17 cellular contexts compared by ENCODE assay signal in the genomic region with DNA sequence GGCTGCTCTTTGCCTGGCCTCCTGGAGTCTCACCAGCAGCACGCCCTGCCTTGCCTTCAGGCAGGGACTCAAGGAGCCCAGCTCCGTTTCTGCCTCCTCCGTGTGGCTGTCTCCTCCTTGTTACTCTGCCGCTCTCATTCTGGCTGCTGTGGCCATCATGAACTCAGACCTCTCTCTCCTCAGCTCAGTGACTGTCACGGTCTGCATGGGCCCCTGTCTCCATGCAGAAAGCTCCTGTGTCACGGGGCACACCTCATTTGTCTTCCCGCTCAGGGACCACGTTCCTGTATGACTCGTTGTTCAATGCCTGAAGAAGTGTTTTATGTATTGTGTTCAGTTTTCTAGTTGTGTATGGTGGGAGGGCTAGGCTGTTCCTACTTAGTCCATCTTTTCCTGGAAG.
"Had no signal": no experiment of that assay in that cellular context is flagged by ENCODE, and none has a peak within 500 bp of the region (broad histone marks: within the 10 kb centered on the region; RNA-seq: fewer than 3 reads in every experiment).

No MANE protein-coding gene starts in this region.

- H3K27ac Mint-ChIP-seq: activated CD8-positive, alpha-beta T cell treated with anti-CD3 and anti-CD28 coated beads, Interleukin-2, amount 10 ng/mL, durations not matched to agents 7 days and 5 days; activated T-cell treated with anti-CD3 and anti-CD28 coated beads, Interleukin-2, amount 50 U/mL, for 24 hours; stimulated activated memory B cell treated with anti-CD40 and anti-IgM and Interleukin-4, amounts not matched to agents 10 μg/mL and 1 μg/mL and 100 μg/mL, for 72 hours had no signal

- DNase-seq: activated CD4-positive, alpha-beta T cell treated with anti-CD3 and anti-CD28 coated beads for 48 hours; activated CD4-positive, CD25-positive, alpha-beta regulatory T cell; activated CD8-positive, alpha-beta T cell treated with anti-CD3 and anti-CD28 coated beads, Interleukin-2, amount 10 ng/mL, durations not matched to agents 7 days and 5 days; activated naive CD4-positive, alpha-beta T cell treated with anti-CD3 and anti-CD28 coated beads, Interleukin-2, amount 50 U/mL, for 16 hours; activated T-cell treated with anti-CD3 and anti-CD28 coated beads, Interleukin-2, amount 50 U/mL, for 24 hours; effector CD4-positive, alpha-beta T cell; head of caudate nucleus; kidney; left ventricle myocardium superior; ovary; psoas muscle; right lobe of liver; stimulated activated CD4-positive, alpha-beta T cell treated with anti-CD3 and anti-CD28 coated beads, Interleukin-4, amount 100 ng/mL, for 4 hours; T-helper 9 cell had no signal

- H3K4me3 Mint-ChIP-seq: activated CD8-positive, alpha-beta T cell treated with anti-CD3 and anti-CD28 coated beads, Interleukin-2, amount 10 ng/mL, durations not matched to agents 7 days and 5 days; activated T-cell treated with anti-CD3 and anti-CD28 coated beads, Interleukin-2, amount 50 U/mL, for 24 hours; stimulated activated memory B cell treated with anti-CD40 and anti-IgM and Interleukin-4, amounts not matched to agents 10 μg/mL and 1 μg/mL and 100 μg/mL, for 72 hours had no signal

- H3K4me1 ChIP-seq: adrenal gland, right lobe of liver had no signal

- ATAC-seq: activated CD8-positive, alpha-beta T cell treated with anti-CD3 and anti-CD28 coated beads, Interleukin-2, amount 10 ng/mL, durations not matched to agents 7 days and 5 days; left ventricle myocardium superior; psoas muscle; right lobe of liver; stimulated activated memory B cell treated with anti-CD40 and anti-IgM and Interleukin-4, amounts not matched to agents 10 μg/mL and 1 μg/mL and 100 μg/mL, for 72 hours had no signal

- H3K27ac ChIP-seq: adrenal gland, ovary, psoas muscle, right lobe of liver had no signal

- H3K36me3 ChIP-seq: adrenal gland, ovary, right lobe of liver had no signal

- H3K4me3 ChIP-seq: adrenal gland, ovary, psoas muscle, right lobe of liver, smooth muscle cell had no signal

- H3K27me3 ChIP-seq: adrenal gland, ovary, right lobe of liver had no signal

- H3K9me3 Mint-ChIP-seq: stimulated activated memory B cell treated with anti-CD40 and anti-IgM and Interleukin-4, amounts not matched to agents 10 μg/mL and 1 μg/mL and 100 μg/mL, for 72 hours had no signal

- H3K9me3 ChIP-seq: adrenal gland, ovary, right lobe of liver had no signal

- H3K4me2 ChIP-seq: smooth muscle cell had no signal

- H3K27me3 Mint-ChIP-seq: activated T-cell treated with anti-CD3 and anti-CD28 coated beads, Interleukin-2, amount 50 U/mL, for 24 hours; stimulated activated memory B cell treated with anti-CD40 and anti-IgM and Interleukin-4, amounts not matched to agents 10 μg/mL and 1 μg/mL and 100 μg/mL, for 72 hours had no signal
